21 cellular contexts compared by ENCODE assay signal in the genomic region with DNA sequence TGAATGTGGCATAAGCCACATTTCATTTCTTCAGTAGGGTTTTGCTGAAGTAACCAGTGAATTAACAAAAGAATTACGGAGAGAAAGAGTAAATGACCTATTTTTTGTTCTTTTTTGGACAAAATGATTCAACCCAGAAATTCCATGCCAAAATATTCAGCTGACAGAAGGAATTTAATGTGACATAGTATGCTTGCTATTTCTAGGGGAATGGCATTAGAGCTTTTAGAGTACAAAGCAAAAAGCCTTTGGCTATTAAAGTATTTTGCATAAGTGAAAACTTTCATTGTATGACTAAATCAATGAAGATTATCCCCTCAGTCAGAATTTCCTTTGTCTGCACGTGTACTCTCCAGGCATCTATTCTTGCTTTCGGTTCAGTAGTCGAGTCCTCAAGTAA.
DNase-seq lines count a peak whose midpoint lies in the region; ATAC-seq and TF ChIP-seq lines count a peak whose summit lies in the region.
"Had no signal": no experiment of that assay in that cellular context is flagged by ENCODE, and none has a peak within 500 bp of the region (broad histone marks: within the 10 kb centered on the region; RNA-seq: fewer than 3 reads in every experiment).

No MANE protein-coding gene starts in this region.

- no peaks in the 10 kb centered on the region for H3K9me3 Mint-ChIP-seq in Caco-2 (ENCODE audit: unreplicated experiment)
- H3K9me3 Mint-ChIP-seq in activated CD8-positive, alpha-beta memory T cell treated with anti-CD3 and anti-CD28 coated beads, Interleukin-2, amount 10 ng/mL, durations not matched to agents 7 days and 5 days (ENCODE audit: low read depth): peaks cover 9% of the 10 kb centered on the region
- H3K9me3 Mint-ChIP-seq: central memory CD8-positive, alpha-beta T cell; T-cell had no signal

- H3K27ac ChIP-seq in A673 (ENCODE audit: low read depth, low read length, poor library complexity, severe bottlenecking) (no peak overlapping the region), Karpas-422 (ENCODE audit: low read length) (no peak overlapping the region), Peyer's patch (no peak overlapping the region)
- H3K27ac ChIP-seq: lower lobe of right lung had no signal

- no peak overlapping the region for H3K4me3 Mint-ChIP-seq in Caco-2 (ENCODE audit: unreplicated experiment)
- H3K4me3 Mint-ChIP-seq in activated CD8-positive, alpha-beta memory T cell treated with anti-CD3 and anti-CD28 coated beads, Interleukin-2, amount 10 ng/mL, durations not matched to agents 7 days and 5 days: no peak overlapping the region
- H3K4me3 Mint-ChIP-seq: activated CD4-positive, alpha-beta T cell treated with anti-CD3 and anti-CD28 coated beads, Interleukin-2, amount 10 ng/mL, durations not matched to agents 24 days and 14 days; CD4-positive, CD25-positive, alpha-beta regulatory T cell; central memory CD8-positive, alpha-beta T cell; T-cell had no signal

- POLR2A ChIA-PET in A673 (lab: Charles Lee; ENCODE audit: low non-redundant PET) (no interaction called here), Caco-2 (lab: Charles Lee) (no interaction called here)

- CTCF ChIA-PET in A673 (lab: Charles Lee): no interaction called here
- CTCF ChIA-PET in Caco-2 (lab: Charles Lee): no interaction called here
- CTCF ChIA-PET in activated CD8-positive, alpha-beta memory T cell treated with anti-CD3 and anti-CD28 coated beads, Interleukin-2, amount 10 ng/mL, durations not matched to agents 7 days and 5 days (lab: Charles Lee): interaction anchor here (1.2 kb wide), 1 partner anchor 547 kb away, joined by 3 read pairs; no protein-coding TSS in a partner anchor

- TF ChIP-seq CTCF in A673 (conservative IDR thresholded peaks at IDR 0.05; ENCODE audit: low read depth, low read length) (no peak), Peyer's patch (IDR thresholded peaks at IDR 0.05) (no peak), Caco-2 (IDR thresholded peaks at IDR 0.05; ENCODE audit: insufficient read depth in 1 of 2, low read depth in 1 of 2, low read length in 1 of 2, severe bottlenecking in 1 of 2, unreplicated experiment in 1 of 2) (no peak)

- ATAC-seq in GM19023 (IDR thresholded peaks at IDR 0.05; ENCODE audit: unreplicated experiment): no peak
- ATAC-seq in activated CD8-positive, alpha-beta memory T cell treated with anti-CD3 and anti-CD28 coated beads, Interleukin-2, amount 10 ng/mL, durations not matched to agents 7 days and 5 days: no peak
- ATAC-seq: lower lobe of right lung, T-cell had no signal

- H3K4me1 ChIP-seq in A673 (ENCODE audit: insufficient read depth, low read length, poor library complexity, severe bottlenecking) (no peaks in the 10 kb centered on the region), Karpas-422 (ENCODE audit: low read length) (peaks cover 54% of the 10 kb centered on the region), Peyer's patch (peaks cover 0 to under 1% (median 0%) of the 10 kb centered on the region in 4 donors), Caco-2 (peaks cover 9% of the 10 kb centered on the region)

- no peaks in the 10 kb centered on the region for H4K20me1 ChIP-seq in Karpas-422 (ENCODE audit: insufficient read depth, low read depth, low read length)

- H3K36me3 ChIP-seq in A673 (ENCODE audit: insufficient read depth, low read length, poor library complexity, severe bottlenecking) (no peaks in the 10 kb centered on the region), Karpas-422 (ENCODE audit: insufficient read depth, low read length) (no peaks in the 10 kb centered on the region), Peyer's patch (no peaks in the 10 kb centered on the region), Caco-2 (ENCODE audit: control insufficient read depth, insufficient read depth, low read length) (no peaks in the 10 kb centered on the region)
- H3K36me3 ChIP-seq: adrenal gland, lower lobe of right lung had no signal

- peak; percentile 45 for DNase-seq in A673 (ENCODE audit: low spot score)
- no peak for DNase-seq in Karpas-422
- peak; percentile 43 for DNase-seq in fibroblast of gingiva (ENCODE audit: low read depth)
- peak; percentile 51 for DNase-seq in renal cortical epithelial cell (ENCODE audit: low read depth)
- no peak for DNase-seq in Peyer's patch
- no peak for DNase-seq in Caco-2
- DNase-seq in activated CD8-positive, alpha-beta memory T cell treated with anti-CD3 and anti-CD28 coated beads, Interleukin-2, amount 10 ng/mL, durations not matched to agents 7 days and 5 days: no peak
- DNase-seq: ACHN; activated CD4-positive, alpha-beta T cell treated with anti-CD3 and anti-CD28 coated beads, Interleukin-2, amount 10 ng/mL, durations not matched to agents 24 days and 14 days; activated effector memory CD4-positive, alpha-beta T cell treated with anti-CD3 and anti-CD28 coated beads, Interleukin-2, amount 50 U/mL, for 16 hours; adrenal gland; CD4-positive, CD25-positive, alpha-beta regulatory T cell; effector CD8-positive, alpha-beta T cell; lower lobe of right lung; NCI-H1930; NCI-H446 treated with DMSO at 0.1 percent for 48 hours; occipital lobe; stimulated activated CD4-positive, alpha-beta T cell treated with anti-CD3 and anti-CD28 coated beads, Interleukin-2, amount 100 ng/mL, for 48 hours; T-cell had no signal

- peak overlapping the region; percentile 15 for H3K4me2 ChIP-seq in Karpas-422 (ENCODE audit: low read depth, low read length, poor library complexity, severe bottlenecking)

- H3K4me1 Mint-ChIP-seq in Caco-2 (ENCODE audit: low read depth, unreplicated experiment): no peaks in the 10 kb centered on the region
- peaks cover 21% of the 10 kb centered on the region for H3K4me1 Mint-ChIP-seq in activated CD8-positive, alpha-beta memory T cell treated with anti-CD3 and anti-CD28 coated beads, Interleukin-2, amount 10 ng/mL, durations not matched to agents 7 days and 5 days

- H3K9me2 ChIP-seq in Karpas-422 (replicated peaks; ENCODE audit: insufficient read depth, low read length): no peaks in the 10 kb centered on the region

- no peak overlapping the region for H3K27ac Mint-ChIP-seq in Caco-2 (ENCODE audit: unreplicated experiment)
- no peak overlapping the region for H3K27ac Mint-ChIP-seq in activated CD8-positive, alpha-beta memory T cell treated with anti-CD3 and anti-CD28 coated beads, Interleukin-2, amount 10 ng/mL, durations not matched to agents 7 days and 5 days
- H3K27ac Mint-ChIP-seq: activated CD4-positive, alpha-beta T cell treated with anti-CD3 and anti-CD28 coated beads, Interleukin-2, amount 10 ng/mL, durations not matched to agents 24 days and 14 days; T-cell had no signal

- intact Hi-C loops in A673 (cut with micrococcal nuclease; ENCODE audit: unreplicated experiment) (no loop called here), Caco-2 (cut with micrococcal nuclease; ENCODE audit: unreplicated experiment) (no loop called here)

- H3K9me3 ChIP-seq in A673 (ENCODE audit: low read depth, low read length, poor library complexity, severe bottlenecking) (no peaks in the 10 kb centered on the region), Karpas-422 (ENCODE audit: low read length) (peaks cover 8% of the 10 kb centered on the region), Peyer's patch (no peaks in the 10 kb centered on the region), Caco-2 (peaks cover 4% of the 10 kb centered on the region; the same call in 1 of the 2 replicates)
- H3K9me3 ChIP-seq: adrenal gland, lower lobe of right lung had no signal

- H3K27me3 Mint-ChIP-seq in Caco-2 (ENCODE audit: insufficient read depth, unreplicated experiment): no peaks in the 10 kb centered on the region
- H3K27me3 Mint-ChIP-seq in activated CD8-positive, alpha-beta memory T cell treated with anti-CD3 and anti-CD28 coated beads, Interleukin-2, amount 10 ng/mL, durations not matched to agents 7 days and 5 days: no peaks in the 10 kb centered on the region
- H3K27me3 Mint-ChIP-seq: activated CD4-positive, alpha-beta T cell treated with anti-CD3 and anti-CD28 coated beads, Interleukin-2, amount 10 ng/mL, durations not matched to agents 24 days and 14 days; CD4-positive, CD25-positive, alpha-beta regulatory T cell; central memory CD8-positive, alpha-beta T cell; T-cell had no signal

- H3K27me3 ChIP-seq in A673 (replicated peaks; ENCODE audit: insufficient read depth, low read depth, low read length, poor library complexity) (no peaks in the 10 kb centered on the region), Karpas-422 (ENCODE audit: low read length) (no peaks in the 10 kb centered on the region), Peyer's patch (no peaks in the 10 kb centered on the region), Caco-2 (replicated peaks; ENCODE audit: control insufficient read depth, insufficient read depth, low read length) (0 out of 2 replicates have a peak, but pooled peaks cover 1% of the 10 kb centered on the region)
- H3K27me3 ChIP-seq: adrenal gland had no signal

- no peak for TF ChIP-seq POLR2A in Peyer's patch (IDR thresholded peaks at IDR 0.05)

- H3K79me2 ChIP-seq in Karpas-422 (ENCODE audit: low read length): no peaks in the 10 kb centered on the region

- no peaks in the 10 kb centered on the region for H3K36me3 Mint-ChIP-seq in Caco-2 (ENCODE audit: insufficient read depth, unreplicated experiment)
- H3K36me3 Mint-ChIP-seq in activated CD8-positive, alpha-beta memory T cell treated with anti-CD3 and anti-CD28 coated beads, Interleukin-2, amount 10 ng/mL, durations not matched to agents 7 days and 5 days: peaks cover 6% of the 10 kb centered on the region
- H3K36me3 Mint-ChIP-seq: CD4-positive, CD25-positive, alpha-beta regulatory T cell; T-cell had no signal

- BruUV-seq in A673 (replicated peaks; lab: Mats Ljungman, UMichigan): no TSS peak
- no TSS peak for BruUV-seq in Caco-2 (replicated peaks; lab: Mats Ljungman, UMichigan)

- no peak overlapping the region for H3K9ac ChIP-seq in Karpas-422 (ENCODE audit: low read length)

- H3K4me3 ChIP-seq in A673 (ENCODE audit: low read depth, low read length, poor library complexity, severe bottlenecking) (no peak overlapping the region), Karpas-422 (ENCODE audit: low read length) (no peak overlapping the region), Peyer's patch (no peak overlapping the region), Caco-2 (ENCODE audit: low read depth, low read length) (no peak overlapping the region)
- H3K4me3 ChIP-seq: adrenal gland, lower lobe of right lung had no signal

- no peak overlapping the region for H2AFZ ChIP-seq in Karpas-422 (ENCODE audit: low read length)

Comparison
In these comparisons a context has a peak if more than half of its experiments do, and no peak if none do; other contexts are left out.
1. DNase-seq: peak in A673 (single experiment), fibroblast of gingiva (single experiment) and renal cortical epithelial cell (single experiment); none in Karpas-422 (single experiment), Peyer's patch (0 of 3), Caco-2 (0 of 2) and activated CD8-positive, alpha-beta memory T cell treated with anti-CD3 and anti-CD28 coated beads, Interleukin-2, amount 10 ng/mL, durations not matched to agents 7 days and 5 days (single experiment).